ENCODE assay signal across 10 cellular contexts in genomic region chr17:79006794-79007503, GRCh38. TPM values are rescaled to one million over a fixed set of nuclear protein-coding genes. Genes with fewer than 3 reads are reported as not detected.
DNase-seq lines count a peak whose midpoint lies in the region; ATAC-seq, FAIRE-seq and TF ChIP-seq lines count a peak whose summit lies in the region.
"Had no signal": no experiment of that assay in that cellular context is flagged by ENCODE, and none has a peak within 500 bp of the region (broad histone marks: within the 10 kb centered on the region; RNA-seq: fewer than 3 reads in every experiment).

No MANE protein-coding gene starts in this region.

- peak overlapping the region; percentile 22 for H3K27ac Mint-ChIP-seq in T-helper 2 cell treated with Interferon-gamma antibody and Interleukin-4, amounts not matched to agents 5 μg/mL and 100 μg/mL, for 36 hours
- peak overlapping the region; percentile 93 for H3K27ac Mint-ChIP-seq in activated T-helper 1 cell treated with anti-CD3 and anti-CD28 coated beads, Interleukin-12 subunit alpha, Interleukin-12 subunit beta, Interleukin-2, Interleukin-4 antibody, amounts not matched to agents 30 ng/mL and 10 ng/mL and 1 ng/mL, durations not matched to agents 14 hours and 24 hours and 36 hours
- H3K27ac Mint-ChIP-seq in mesothelial cell of epicardium = no peak overlapping the region
- peak overlapping the region in 1 of 2 donors; percentile 82 for H3K27ac Mint-ChIP-seq in stimulated activated naive CD8-positive, alpha-beta T cell treated with anti-CD3 and anti-CD28 coated beads, Interleukin-15, amount 100 ng/mL, for 72 hours

- intact Hi-C loops in activated T-helper 1 cell treated with anti-CD3 and anti-CD28 coated beads, Interleukin-12 subunit alpha, Interleukin-12 subunit beta, Interleukin-2, Interleukin-4 antibody, amounts not matched to agents 30 ng/mL and 10 ng/mL and 1 ng/mL, durations not matched to agents 14 hours and 24 hours and 36 hours (cut with micrococcal nuclease) = loop anchor here (5.0 kb wide), 2 partner anchors 750 to 1545 kb away; no protein-coding TSS in a partner anchor

- no peak for DNase-seq in T-helper 2 cell treated with Interferon-gamma antibody and Interleukin-4, amounts not matched to agents 5 μg/mL and 100 μg/mL, for 36 hours (ENCODE audit: low spot score)
- no peak for DNase-seq in T-helper 2 cell
- DNase-seq in activated T-helper 1 cell treated with anti-CD3 and anti-CD28 coated beads, Interleukin-12 subunit alpha, Interleukin-12 subunit beta, Interleukin-2, Interleukin-4 antibody, amounts not matched to agents 30 ng/mL and 10 ng/mL and 1 ng/mL, durations not matched to agents 14 hours and 24 hours and 36 hours (ENCODE audit: low spot score) = no peak
- DNase-seq in mesothelial cell of epicardium (ENCODE audit: low spot score in 2 of 2, unreplicated experiment in 2 of 2) = no peak
- no peak for DNase-seq in stimulated activated naive CD8-positive, alpha-beta T cell treated with anti-CD3 and anti-CD28 coated beads, Interleukin-15, amount 100 ng/mL, for 72 hours
- no peak for DNase-seq in OCI-M2 (lab: John Stamatoyannopoulos, UW; ENCODE audit: unreplicated experiment)
- no peak for DNase-seq in GM12891 (ENCODE audit: insufficient read length, low spot score)
- no peak for DNase-seq in activated effector memory CD4-positive, alpha-beta T cell treated with anti-CD3 and anti-CD28 coated beads, Interleukin-2, amount 50 U/mL, for 16 hours

- no peaks in the 10 kb centered on the region for H3K9me3 Mint-ChIP-seq in T-helper 2 cell treated with Interferon-gamma antibody and Interleukin-4, amounts not matched to agents 5 μg/mL and 100 μg/mL, for 36 hours
- no peaks in the 10 kb centered on the region for H3K9me3 Mint-ChIP-seq in activated T-helper 1 cell treated with anti-CD3 and anti-CD28 coated beads, Interleukin-12 subunit alpha, Interleukin-12 subunit beta, Interleukin-2, Interleukin-4 antibody, amounts not matched to agents 30 ng/mL and 10 ng/mL and 1 ng/mL, durations not matched to agents 14 hours and 24 hours and 36 hours
- no peaks in the 10 kb centered on the region for H3K9me3 Mint-ChIP-seq in mesothelial cell of epicardium
- H3K9me3 Mint-ChIP-seq in stimulated activated naive CD8-positive, alpha-beta T cell treated with anti-CD3 and anti-CD28 coated beads, Interleukin-15, amount 100 ng/mL, for 72 hours = no peaks in the 10 kb centered on the region

- no peak for TF ChIP-seq POLR2A in GM12891 (IDR thresholded peaks at IDR 0.05; ENCODE audit: low read depth, low read length)

- H3K36me3 Mint-ChIP-seq in T-helper 2 cell treated with Interferon-gamma antibody and Interleukin-4, amounts not matched to agents 5 μg/mL and 100 μg/mL, for 36 hours (ENCODE audit: low read depth) = peaks cover 17% of the 10 kb centered on the region
- peaks cover 17% of the 10 kb centered on the region for H3K36me3 Mint-ChIP-seq in activated T-helper 1 cell treated with anti-CD3 and anti-CD28 coated beads, Interleukin-12 subunit alpha, Interleukin-12 subunit beta, Interleukin-2, Interleukin-4 antibody, amounts not matched to agents 30 ng/mL and 10 ng/mL and 1 ng/mL, durations not matched to agents 14 hours and 24 hours and 36 hours (ENCODE audit: low read depth)
- H3K36me3 Mint-ChIP-seq in mesothelial cell of epicardium = peaks cover 2% of the 10 kb centered on the region

- peak overlapping the region; percentile 93 for H3K4me3 Mint-ChIP-seq in T-helper 2 cell treated with Interferon-gamma antibody and Interleukin-4, amounts not matched to agents 5 μg/mL and 100 μg/mL, for 36 hours
- peak overlapping the region; percentile 91 for H3K4me3 Mint-ChIP-seq in activated T-helper 1 cell treated with anti-CD3 and anti-CD28 coated beads, Interleukin-12 subunit alpha, Interleukin-12 subunit beta, Interleukin-2, Interleukin-4 antibody, amounts not matched to agents 30 ng/mL and 10 ng/mL and 1 ng/mL, durations not matched to agents 14 hours and 24 hours and 36 hours
- peak overlapping the region; percentile 34 for H3K4me3 Mint-ChIP-seq in mesothelial cell of epicardium
- H3K4me3 Mint-ChIP-seq in stimulated activated naive CD8-positive, alpha-beta T cell treated with anti-CD3 and anti-CD28 coated beads, Interleukin-15, amount 100 ng/mL, for 72 hours = peak overlapping the region; percentile 87 to 92

- TF ChIP-seq CTCF in mesothelial cell of epicardium (IDR thresholded peaks at IDR 0.05; ENCODE audit: unreplicated experiment) = no peak

- no peak for FAIRE-seq in GM12891 (lab: Jason Lieb, UNC)
- FAIRE-seq: endothelial cell of umbilical vein had no signal

- H3K27me3 Mint-ChIP-seq in T-helper 2 cell treated with Interferon-gamma antibody and Interleukin-4, amounts not matched to agents 5 μg/mL and 100 μg/mL, for 36 hours (ENCODE audit: low read depth) = no peaks in the 10 kb centered on the region
- H3K27me3 Mint-ChIP-seq in activated T-helper 1 cell treated with anti-CD3 and anti-CD28 coated beads, Interleukin-12 subunit alpha, Interleukin-12 subunit beta, Interleukin-2, Interleukin-4 antibody, amounts not matched to agents 30 ng/mL and 10 ng/mL and 1 ng/mL, durations not matched to agents 14 hours and 24 hours and 36 hours (ENCODE audit: insufficient read depth) = peaks cover 4% of the 10 kb centered on the region
- no peaks in the 10 kb centered on the region for H3K27me3 Mint-ChIP-seq in mesothelial cell of epicardium (ENCODE audit: low read depth)
- no peaks in the 10 kb centered on the region for H3K27me3 Mint-ChIP-seq in stimulated activated naive CD8-positive, alpha-beta T cell treated with anti-CD3 and anti-CD28 coated beads, Interleukin-15, amount 100 ng/mL, for 72 hours

- no peak for ATAC-seq in stimulated activated naive CD8-positive, alpha-beta T cell treated with anti-CD3 and anti-CD28 coated beads, Interleukin-15, amount 100 ng/mL, for 72 hours
- ATAC-seq: Panc1 had no signal

- H3K4me1 Mint-ChIP-seq in T-helper 2 cell treated with Interferon-gamma antibody and Interleukin-4, amounts not matched to agents 5 μg/mL and 100 μg/mL, for 36 hours (ENCODE audit: low read depth) = peaks cover 36% of the 10 kb centered on the region
- peaks cover 52% of the 10 kb centered on the region for H3K4me1 Mint-ChIP-seq in activated T-helper 1 cell treated with anti-CD3 and anti-CD28 coated beads, Interleukin-12 subunit alpha, Interleukin-12 subunit beta, Interleukin-2, Interleukin-4 antibody, amounts not matched to agents 30 ng/mL and 10 ng/mL and 1 ng/mL, durations not matched to agents 14 hours and 24 hours and 36 hours (ENCODE audit: low read depth)
- H3K4me1 Mint-ChIP-seq in mesothelial cell of epicardium = peaks cover 35% of the 10 kb centered on the region
- H3K4me1 Mint-ChIP-seq in stimulated activated naive CD8-positive, alpha-beta T cell treated with anti-CD3 and anti-CD28 coated beads, Interleukin-15, amount 100 ng/mL, for 72 hours = peaks cover 61% of the 10 kb centered on the region

TF ChIP-seq in GM12891, 5 proteins besides CTCF, POLR2A, EP300 and RAD21:
- no peak for TF ChIP-seq SPI1 (IDR thresholded peaks at IDR 0.05; ENCODE audit: low read depth, low read length)
- TF ChIP-seq TAF1 (IDR thresholded peaks at IDR 0.05; ENCODE audit: low read depth, low read length) = no peak
- no peak for TF ChIP-seq POU2F2 (IDR thresholded peaks at IDR 0.05; ENCODE audit: low read depth, low read length)
- no peak for TF ChIP-seq POLR2AphosphoS5 (IDR thresholded peaks at IDR 0.05; ENCODE audit: low read depth, low read length)
- no peak for TF ChIP-seq PAX5 (IDR thresholded peaks at IDR 0.05; ENCODE audit: insufficient read depth, low read length, severe bottlenecking)
TF ChIP-seq in GM12891: peak in this region for 0.

RNA-seq across cellular contexts. Expression of gene CANT1, which starts 2.6 kb away (rescaled TPM):
- total RNA-seq in activated T-helper 1 cell treated with anti-CD3 and anti-CD28 coated beads, Interleukin-12 subunit alpha, Interleukin-12 subunit beta, Interleukin-2, Interleukin-4 antibody, amounts not matched to agents 30 ng/mL and 10 ng/mL and 1 ng/mL, durations not matched to agents 14 hours and 24 hours and 36 hours = 54.7 and 57.3 TPM in 2 replicates
- 64.2 to 79.3 TPM (median 68.2 TPM) in 3 replicates for total RNA-seq in mesothelial cell of epicardium
- polyA plus RNA-seq in GM12891 (2012; ENCODE audit: low read depth, missing spikeins) = 24.6 TPM

RNA-seq across cellular contexts. Expression of gene C1QTNF1, which starts 17.0 kb away (rescaled TPM):
- not detected in 2 replicates for total RNA-seq in activated T-helper 1 cell treated with anti-CD3 and anti-CD28 coated beads, Interleukin-12 subunit alpha, Interleukin-12 subunit beta, Interleukin-2, Interleukin-4 antibody, amounts not matched to agents 30 ng/mL and 10 ng/mL and 1 ng/mL, durations not matched to agents 14 hours and 24 hours and 36 hours
- 21.9 to 22.1 TPM (median 22.1 TPM) in 3 replicates for total RNA-seq in mesothelial cell of epicardium
- polyA plus RNA-seq in GM12891 (2012; ENCODE audit: low read depth, missing spikeins) = 0.05 TPM

RNA-seq across cellular contexts. Expression of gene LGALS3BP, which starts 27.2 kb away (rescaled TPM):
- 75.3 and 78.5 TPM in 2 replicates for total RNA-seq in activated T-helper 1 cell treated with anti-CD3 and anti-CD28 coated beads, Interleukin-12 subunit alpha, Interleukin-12 subunit beta, Interleukin-2, Interleukin-4 antibody, amounts not matched to agents 30 ng/mL and 10 ng/mL and 1 ng/mL, durations not matched to agents 14 hours and 24 hours and 36 hours
- total RNA-seq in mesothelial cell of epicardium = 373 to 393 TPM (median 375 TPM) in 3 replicates
- 7.1 TPM for polyA plus RNA-seq in GM12891 (2012; ENCODE audit: low read depth, missing spikeins)

Comparison
In these comparisons a context has a peak if more than half of its experiments do, and no peak if none do; other contexts are left out.
1. H3K4me3 Mint-ChIP-seq: peak in every context shown above with its lines; median percentile 93 in T-helper 2 cell treated with Interferon-gamma antibody and Interleukin-4, amounts not matched to agents 5 μg/mL and 100 μg/mL, for 36 hours; 91 in activated T-helper 1 cell treated with anti-CD3 and anti-CD28 coated beads, Interleukin-12 subunit alpha, Interleukin-12 subunit beta, Interleukin-2, Interleukin-4 antibody, amounts not matched to agents 30 ng/mL and 10 ng/mL and 1 ng/mL, durations not matched to agents 14 hours and 24 hours and 36 hours; 90 in stimulated activated naive CD8-positive, alpha-beta T cell treated with anti-CD3 and anti-CD28 coated beads, Interleukin-15, amount 100 ng/mL, for 72 hours; 34 in mesothelial cell of epicardium.
2. RNA of gene C1QTNF1, which starts 17.0 kb away (total RNA-seq): 21.9 to 22.1 TPM in mesothelial cell of epicardium; not detected in activated T-helper 1 cell treated with anti-CD3 and anti-CD28 coated beads, Interleukin-12 subunit alpha, Interleukin-12 subunit beta, Interleukin-2, Interleukin-4 antibody, amounts not matched to agents 30 ng/mL and 10 ng/mL and 1 ng/mL, durations not matched to agents 14 hours and 24 hours and 36 hours; every median in the first group is over 10 times any median in the second.